Comparison of ENCODE assay signal across 8 cellular contexts in genomic region chr13:108214511-108215383, GRCh38. TPM values are rescaled to one million over a fixed set of nuclear protein-coding genes. Genes with fewer than 3 reads are reported as not detected.
DNase-seq lines count a peak whose midpoint lies in the region; ATAC-seq and TF ChIP-seq lines count a peak whose summit lies in the region.

No MANE protein-coding gene starts in this region.

- peak overlapping the region; percentile 65 for H3K4me3 Mint-ChIP-seq in MCF 10A (ENCODE audit: unreplicated experiment)

- H3K27me3 Mint-ChIP-seq in MCF 10A (ENCODE audit: insufficient read depth, unreplicated experiment): no peaks in the 10 kb centered on the region

- peaks cover 13% of the 10 kb centered on the region for H3K4me1 Mint-ChIP-seq in MCF 10A (ENCODE audit: insufficient read depth, unreplicated experiment)

- CTCF ChIA-PET in MCF 10A (lab: Yijun Ruan, JAX): no interaction called here

- H3K27ac Mint-ChIP-seq in MCF 10A (ENCODE audit: low read depth, unreplicated experiment): peak overlapping the region; percentile 66

- no peaks in the 10 kb centered on the region for H3K9me3 Mint-ChIP-seq in MCF 10A (ENCODE audit: unreplicated experiment)

- no peaks in the 10 kb centered on the region for H3K36me3 ChIP-seq in kidney epithelial cell (ENCODE audit: control insufficient read depth, insufficient read depth, low read length)
- H3K36me3 ChIP-seq in thoracic aorta: peaks cover 5% of the 10 kb centered on the region

- intact Hi-C loops in MCF 10A (cut with micrococcal nuclease): no loop called here

- ATAC-seq in thoracic aorta (ENCODE audit: insufficient number of reproducible peaks, low FRiP score, low read depth) (no peak), HG03139 (IDR thresholded peaks at IDR 0.05; ENCODE audit: unreplicated experiment) (no peak), GM21528 (IDR thresholded peaks at IDR 0.05; ENCODE audit: low FRiP score, unreplicated experiment) (no peak)

- H3K4me3 ChIP-seq in kidney epithelial cell (ENCODE audit: low read depth, low read length) (peak overlapping the region; percentile 75), thoracic aorta (peak overlapping the region; percentile 79)

- BruUV-seq in MCF 10A (replicated peaks; lab: Mats Ljungman, UMichigan): no TSS peak

- peak; percentile 78 for DNase-seq in DMS79 treated with DMSO at 0.1 percent for 48 hours (lab: John Stamatoyannopoulos, UW)
- peak; percentile 59 to 67 for DNase-seq in NCI-H1930 (lab: John Stamatoyannopoulos, UW)
- DNase-seq in MCF 10A (ENCODE audit: unreplicated experiment): peak; percentile 20
- no peak for DNase-seq in kidney epithelial cell (ENCODE audit: low read depth)
- no peak for DNase-seq in thoracic aorta (ENCODE audit: low spot score)
- DNase-seq in stimulated activated CD4-positive, alpha-beta T cell treated with anti-CD3 and anti-CD28 coated beads, Interleukin-12 subunit alpha, Interleukin-12 subunit beta, amount 100 ng/mL, for 4 hours: no peak

- no peak for TF ChIP-seq CTCF in MCF 10A (IDR thresholded peaks at IDR 0.05; ENCODE audit: unreplicated experiment)
- no peak for TF ChIP-seq CTCF in kidney epithelial cell (IDR thresholded peaks at IDR 0.05; ENCODE audit: insufficient read depth, low read length, poor library complexity, severe bottlenecking)
- no peak for TF ChIP-seq CTCF in thoracic aorta (IDR thresholded peaks at IDR 0.05)

- H3K9me3 ChIP-seq in thoracic aorta: no peaks in the 10 kb centered on the region

- POLR2A ChIA-PET in MCF 10A (lab: Yijun Ruan, JAX): no interaction called here

- H3K27ac ChIP-seq in thoracic aorta: peak overlapping the region; percentile 19 to 40

- peaks cover 11% of the 10 kb centered on the region for H3K36me3 Mint-ChIP-seq in MCF 10A (ENCODE audit: insufficient read depth, unreplicated experiment)

- H3K4me1 ChIP-seq in thoracic aorta (ENCODE audit: control insufficient read depth in 1 of 2, low read depth in 2 of 2): peaks cover 14 to 36% of the 10 kb centered on the region in 2 donors

- H3K27me3 ChIP-seq in kidney epithelial cell (ENCODE audit: control insufficient read depth, insufficient read depth, low read length): no peaks in the 10 kb centered on the region
- H3K27me3 ChIP-seq in thoracic aorta (replicated peaks; ENCODE audit: insufficient read depth): no peaks in the 10 kb centered on the region

RNA-seq across cellular contexts. Expression of gene LIG4, which starts 0.6 kb away (rescaled TPM):
- total RNA-seq in MCF 10A (2022) (17.7 and 18.2 TPM in 2 replicates), kidney epithelial cell (15.7 and 17.3 TPM in 2 replicates), thoracic aorta (10 to 100 TPM in 1 of 2 donors, 1 to 10 TPM in 1; 7.8 to 11.9 TPM)

RNA-seq across cellular contexts. Expression of gene ABHD13, which starts 3.4 kb away (rescaled TPM):
- total RNA-seq in MCF 10A (2022): 6.2 and 6.6 TPM in 2 replicates
- 8.5 and 9.9 TPM in 2 replicates for total RNA-seq in kidney epithelial cell
- 10 to 100 TPM in 1 of 2 donors, 1 to 10 TPM in 1; 8.5 to 18.0 TPM for total RNA-seq in thoracic aorta

RNA-seq across cellular contexts. Expression of gene TNFSF13B, which starts 54.8 kb away (rescaled TPM):
- 2.5 and 3.3 TPM in 2 replicates for total RNA-seq in MCF 10A (2022)
- 0.62 and 0.71 TPM in 2 replicates for total RNA-seq in kidney epithelial cell
- 10 to 100 TPM in 1 of 2 donors, 1 to 10 TPM in 1; 7.5 to 11.2 TPM for total RNA-seq in thoracic aorta

Comparison
In these comparisons a context has a peak if more than half of its experiments do, and no peak if none do; other contexts are left out.
1. DNase-seq: peak in DMS79 treated with DMSO at 0.1 percent for 48 hours (single experiment), NCI-H1930 (2 of 2) and MCF 10A (single experiment); none in kidney epithelial cell (single experiment), thoracic aorta (single experiment) and stimulated activated CD4-positive, alpha-beta T cell treated with anti-CD3 and anti-CD28 coated beads, Interleukin-12 subunit alpha, Interleukin-12 subunit beta, amount 100 ng/mL, for 4 hours (single experiment).